In the genomic region with DNA sequence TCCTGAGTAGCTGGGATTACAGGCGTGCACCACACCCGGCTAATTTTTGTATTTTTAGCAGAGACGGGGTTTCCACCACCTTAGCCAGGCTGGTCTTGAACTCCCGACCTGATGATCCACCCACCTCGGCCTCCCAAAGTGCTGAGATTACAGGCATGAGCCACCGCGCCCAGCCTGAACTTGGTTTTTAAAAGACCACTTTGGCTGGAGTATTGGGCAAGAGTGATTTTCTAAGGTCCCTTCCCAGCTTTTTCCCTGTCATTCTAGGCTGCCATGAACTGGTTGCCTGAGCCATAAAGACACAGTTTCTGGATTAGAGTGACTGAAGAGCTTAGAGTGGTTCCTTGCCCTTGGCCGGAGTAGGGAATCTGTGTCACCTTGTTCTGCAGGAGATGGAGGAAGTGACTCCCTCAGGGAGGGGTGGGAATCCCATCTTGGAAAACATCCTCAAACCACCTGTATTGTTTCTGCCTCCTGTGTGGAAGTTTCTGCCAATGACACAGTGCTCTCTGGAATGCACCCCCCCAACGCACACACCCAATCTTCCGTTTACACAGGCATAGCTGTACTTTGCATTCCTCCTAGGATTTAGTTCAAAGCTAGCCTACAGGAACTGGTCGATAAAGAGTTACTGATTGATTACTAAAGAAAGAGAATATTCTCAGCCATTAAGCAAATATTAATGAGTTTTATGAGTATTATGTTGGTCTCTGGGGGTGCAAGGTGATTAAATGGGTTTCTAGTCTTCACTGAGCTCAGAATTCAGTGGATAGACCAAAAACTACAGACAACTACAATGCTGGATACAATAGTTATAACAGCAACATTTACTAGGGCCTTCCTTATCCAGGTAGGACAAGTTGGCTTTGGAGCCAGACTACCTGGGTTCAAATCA, we compare ENCODE assay signal across 11 cellular contexts. TPM values are rescaled to one million over a fixed set of nuclear protein-coding genes. Genes with fewer than 3 reads are reported as not detected.
DNase-seq lines count a peak whose midpoint lies in the region; ATAC-seq and TF ChIP-seq lines count a peak whose summit lies in the region.
"Had no signal": no experiment of that assay in that cellular context is flagged by ENCODE, and none has a peak within 500 bp of the region (broad histone marks: within the 10 kb centered on the region; RNA-seq: fewer than 3 reads in every experiment).

No MANE protein-coding gene starts in this region.

- H3K36me3 Mint-ChIP-seq in GM23338 (ENCODE audit: low read depth) = peaks cover 33% of the 10 kb centered on the region
- H3K36me3 Mint-ChIP-seq in T-cell = peaks cover 35% of the 10 kb centered on the region

- H3K36me3 ChIP-seq in GM23338 (ENCODE audit: insufficient read depth) (no peaks in the 10 kb centered on the region), prostate gland (no peaks in the 10 kb centered on the region)
- H3K36me3 ChIP-seq: uterus had no signal

- intact Hi-C loops in Right ventricle myocardium superior (cut with DNase I) (no loop called here), prostate gland (cut with DNase I) (no loop called here)

- H3K27me3 ChIP-seq in GM23338 (ENCODE audit: insufficient read depth) (no peaks in the 10 kb centered on the region), prostate gland (replicated peaks; ENCODE audit: insufficient read depth) (no peaks in the 10 kb centered on the region)
- H3K27me3 ChIP-seq: uterus had no signal

- H4K20me1 ChIP-seq in GM23338 (replicated peaks; ENCODE audit: insufficient read depth) = peaks cover 8% of the 10 kb centered on the region; the same call in 1 of the 2 replicates

- POLR2A ChIA-PET in T-cell (lab: Charles Lee) = no interaction called here

- no peaks in the 10 kb centered on the region for H3K9me3 Mint-ChIP-seq in GM23338
- H3K9me3 Mint-ChIP-seq in T-cell = no peaks in the 10 kb centered on the region

- H3K4me1 ChIP-seq in GM23338 (ENCODE audit: insufficient read depth) = peaks cover 31% of the 10 kb centered on the region
- peaks cover 10% of the 10 kb centered on the region for H3K4me1 ChIP-seq in prostate gland (replicated peaks)

- H2AFZ ChIP-seq in GM23338 = no peak overlapping the region

- H3K4me1 Mint-ChIP-seq in GM23338 (peaks cover 28% of the 10 kb centered on the region), T-cell (peaks cover 58 to 69% (median 63%) of the 10 kb centered on the region in 3 donors)

- 67% methylated on average over 11 of the region's 11 CpGs for WGBS in prostate gland

- 0 out of 2 replicates have a peak overlapping the region, but pooled peaks have one; percentile 1 for H3K4me2 ChIP-seq in GM23338

- H3K27me3 Mint-ChIP-seq in GM23338 (ENCODE audit: insufficient read depth, low read depth, poor library complexity) = peaks cover 7% of the 10 kb centered on the region
- H3K27me3 Mint-ChIP-seq in T-cell = no peaks in the 10 kb centered on the region

- H3K27ac ChIP-seq in GM23338 (ENCODE audit: low read depth) = peak overlapping the region; percentile 48
- H3K27ac ChIP-seq in prostate gland = peak overlapping the region; percentile 64 to 69

- H3K4me3 Mint-ChIP-seq in GM23338 (no peak overlapping the region), T-cell (no peak overlapping the region)

- H3K27ac Mint-ChIP-seq in GM23338 (no peak overlapping the region), T-cell (peak overlapping the region; percentile 0 to 44)

- DNase-seq in GM23338 (ENCODE audit: low spot score) (peak; percentile 67), T-cell (no peak), Right ventricle myocardium superior (no peak), prostate gland (ENCODE audit: low spot score) (peak; percentile 82), cortex of kidney (lab: John Stamatoyannopoulos, UW) (no peak), DMS153 (lab: John Stamatoyannopoulos, UW) (no peak)
- DNase-seq: activated T-cell treated with anti-CD3 and anti-CD28 coated beads, Interleukin-2, amount 50 U/mL, for 48 hours; NCI-H1105 had no signal

- peak; percentile 10; the same call in 2 of the 3 replicates for ATAC-seq in GM23338
- no peak for ATAC-seq in T-cell (replicated peaks in 1 of 4)
- peak; percentile 23 for ATAC-seq in Right ventricle myocardium superior (ENCODE audit: poor library complexity)
- ATAC-seq in HG03342 (IDR thresholded peaks at IDR 0.05; ENCODE audit: unreplicated experiment) = no peak
- ATAC-seq in HG02973 (IDR thresholded peaks at IDR 0.05; ENCODE audit: unreplicated experiment) = no peak

- no peak overlapping the region for H3K4me3 ChIP-seq in GM23338
- H3K4me3 ChIP-seq in prostate gland = no peak overlapping the region
- H3K4me3 ChIP-seq: uterus had no signal

- 0 out of 2 replicates have a peak, but pooled peaks cover 2% of the 10 kb centered on the region for H3K9me2 ChIP-seq in GM23338 (ENCODE audit: insufficient read depth)

- no peaks in the 10 kb centered on the region for H3K9me3 ChIP-seq in prostate gland
- H3K9me3 ChIP-seq: uterus had no signal

- CTCF ChIA-PET in T-cell (lab: Charles Lee) = interaction anchor here (0.7 to 2.3 kb wide), 2 partner anchors 19 to 495 kb away, joined by 8 to 10 read pairs; no protein-coding TSS in a partner anchor

- peaks cover 100% of the 10 kb centered on the region for H3K79me2 ChIP-seq in GM23338 (replicated peaks; ENCODE audit: insufficient read depth)

- TF ChIP-seq CTCF in GM23338 (conservative IDR thresholded peaks at IDR 0.05; ENCODE audit: low read depth in 2 of 2) (no peak), prostate gland (IDR thresholded peaks at IDR 0.05) (no peak)

- TF ChIP-seq POLR2A in prostate gland (IDR thresholded peaks at IDR 0.05) = peak; percentile 50

- peaks cover 14% of the 10 kb centered on the region; the same call in 1 of the 2 replicates for H3F3A ChIP-seq in GM23338 (replicated peaks; ENCODE audit: low read depth)

TF ChIP-seq in GM23338, 12 proteins besides CTCF, POLR2A, EP300 and RAD21:
- TF ChIP-seq, protein P1, sequence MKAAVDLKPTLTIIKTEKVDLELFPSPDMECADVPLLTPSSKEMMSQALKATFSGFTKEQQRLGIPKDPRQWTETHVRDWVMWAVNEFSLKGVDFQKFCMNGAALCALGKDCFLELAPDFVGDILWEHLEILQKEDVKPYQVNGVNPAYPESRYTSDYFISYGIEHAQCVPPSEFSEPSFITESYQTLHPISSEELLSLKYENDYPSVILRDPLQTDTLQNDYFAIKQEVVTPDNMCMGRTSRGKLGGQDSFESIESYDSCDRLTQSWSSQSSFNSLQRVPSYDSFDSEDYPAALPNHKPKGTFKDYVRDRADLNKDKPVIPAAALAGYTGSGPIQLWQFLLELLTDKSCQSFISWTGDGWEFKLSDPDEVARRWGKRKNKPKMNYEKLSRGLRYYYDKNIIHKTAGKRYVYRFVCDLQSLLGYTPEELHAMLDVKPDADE (IDR thresholded peaks at IDR 0.05) = no peak
- TF ChIP-seq, protein P2, sequence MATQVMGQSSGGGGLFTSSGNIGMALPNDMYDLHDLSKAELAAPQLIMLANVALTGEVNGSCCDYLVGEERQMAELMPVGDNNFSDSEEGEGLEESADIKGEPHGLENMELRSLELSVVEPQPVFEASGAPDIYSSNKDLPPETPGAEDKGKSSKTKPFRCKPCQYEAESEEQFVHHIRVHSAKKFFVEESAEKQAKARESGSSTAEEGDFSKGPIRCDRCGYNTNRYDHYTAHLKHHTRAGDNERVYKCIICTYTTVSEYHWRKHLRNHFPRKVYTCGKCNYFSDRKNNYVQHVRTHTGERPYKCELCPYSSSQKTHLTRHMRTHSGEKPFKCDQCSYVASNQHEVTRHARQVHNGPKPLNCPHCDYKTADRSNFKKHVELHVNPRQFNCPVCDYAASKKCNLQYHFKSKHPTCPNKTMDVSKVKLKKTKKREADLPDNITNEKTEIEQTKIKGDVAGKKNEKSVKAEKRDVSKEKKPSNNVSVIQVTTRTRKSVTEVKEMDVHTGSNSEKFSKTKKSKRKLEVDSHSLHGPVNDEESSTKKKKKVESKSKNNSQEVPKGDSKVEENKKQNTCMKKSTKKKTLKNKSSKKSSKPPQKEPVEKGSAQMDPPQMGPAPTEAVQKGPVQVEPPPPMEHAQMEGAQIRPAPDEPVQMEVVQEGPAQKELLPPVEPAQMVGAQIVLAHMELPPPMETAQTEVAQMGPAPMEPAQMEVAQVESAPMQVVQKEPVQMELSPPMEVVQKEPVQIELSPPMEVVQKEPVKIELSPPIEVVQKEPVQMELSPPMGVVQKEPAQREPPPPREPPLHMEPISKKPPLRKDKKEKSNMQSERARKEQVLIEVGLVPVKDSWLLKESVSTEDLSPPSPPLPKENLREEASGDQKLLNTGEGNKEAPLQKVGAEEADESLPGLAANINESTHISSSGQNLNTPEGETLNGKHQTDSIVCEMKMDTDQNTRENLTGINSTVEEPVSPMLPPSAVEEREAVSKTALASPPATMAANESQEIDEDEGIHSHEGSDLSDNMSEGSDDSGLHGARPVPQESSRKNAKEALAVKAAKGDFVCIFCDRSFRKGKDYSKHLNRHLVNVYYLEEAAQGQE (IDR thresholded peaks at IDR 0.05; ENCODE audit: unreplicated experiment) = no peak
- no peak for TF ChIP-seq CREB1 (CRISPR knock-in tag; IDR thresholded peaks at IDR 0.05; ENCODE audit: low read depth)

RNA-seq across cellular contexts. Expression of a gene that starts 18.2 kb away (rescaled TPM):
- total RNA-seq in GM23338 (2014; rRNA removed; shearing (Covaris generic)) = 108 and 110 TPM in 2 replicates
- 39.9 and 42.4 TPM in 2 replicates for polyA plus RNA-seq in GM23338 (2016; fragmentation: Nextera tagmentation; extraction: Ambion mirVana)
- total RNA-seq in T-cell = 10 to 100 TPM; 26.6 to 33.8 (median 27.7) TPM
- total RNA-seq in Right ventricle myocardium superior = 48.7 TPM
- total RNA-seq in prostate gland = 100 to 1,000 TPM; 127 to 155 TPM

RNA-seq across cellular contexts. Expression of a gene that starts 34.6 kb away (rescaled TPM):
- total RNA-seq in GM23338 (2014; rRNA removed; shearing (Covaris generic)) = 148 and 159 TPM in 2 replicates
- 94.1 and 101 TPM in 2 replicates for polyA plus RNA-seq in GM23338 (2016; fragmentation: Nextera tagmentation; extraction: Ambion mirVana)
- total RNA-seq in T-cell (1 to 10 TPM in 4 of 5 donors, under 1 TPM in 1; 0.99 to 3.0 (median 1.4) TPM), Right ventricle myocardium superior (0.97 TPM), prostate gland (10 to 100 TPM in 1 of 2 donors, 1 to 10 TPM in 1; 1.4 to 23.2 TPM)

Comparison
In these comparisons a context has a peak if more than half of its experiments do, and no peak if none do; other contexts are left out.
1. ATAC-seq: peak in GM23338 (single experiment) and Right ventricle myocardium superior (single experiment); none in T-cell (0 of 4), HG03342 (single experiment) and HG02973 (single experiment).
2. DNase-seq: peak in GM23338 (single experiment) and prostate gland (single experiment); none in T-cell (0 of 34), Right ventricle myocardium superior (single experiment), cortex of kidney (single experiment) and DMS153 (single experiment).